ENCODE assay signal across 9 cellular contexts in the genomic region with DNA sequence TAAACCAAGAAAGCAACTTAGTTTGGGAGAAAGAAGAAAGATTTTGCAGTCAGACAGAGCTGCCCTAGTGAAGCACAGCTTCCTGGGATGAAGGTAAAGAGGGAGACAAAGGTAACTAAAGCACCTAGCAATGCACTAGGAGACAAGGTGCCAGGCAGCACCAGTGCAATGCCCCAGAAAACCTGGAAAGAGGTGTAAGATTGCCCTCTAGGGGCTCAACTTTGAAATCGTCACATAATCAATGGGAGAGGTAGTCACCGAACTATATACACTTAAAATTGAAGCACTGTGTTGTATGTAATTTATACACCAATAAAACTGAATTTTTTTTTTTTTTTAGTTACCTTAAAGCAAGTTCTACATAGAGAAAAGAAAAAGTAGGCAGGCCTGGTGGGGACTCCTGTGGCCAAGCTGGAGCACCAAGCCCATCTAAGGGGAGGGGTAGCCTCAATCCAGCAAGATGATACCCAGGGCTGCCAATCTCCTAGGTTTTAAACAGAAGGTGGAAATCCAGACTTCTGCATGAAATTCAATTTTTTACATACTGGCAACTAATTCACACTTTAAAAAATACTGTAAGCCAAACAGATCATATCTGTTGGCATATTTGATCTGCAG.
DNase-seq lines count a peak whose midpoint lies in the region; TF ChIP-seq lines count a peak whose summit lies in the region.
"Had no signal": no experiment of that assay in that cellular context is flagged by ENCODE, and none has a peak within 500 bp of the region (broad histone marks: within the 10 kb centered on the region; RNA-seq: fewer than 3 reads in every experiment).

No MANE protein-coding gene starts in this region.

- DNase-seq in NCI-H1436 (lab: John Stamatoyannopoulos, UW), result peak; percentile 47
- no peak for DNase-seq in NCI-H1436 treated with DMSO at 0.1 percent for 48 hours (lab: John Stamatoyannopoulos, UW)
- peak; percentile 36 for DNase-seq in NCI-H1105 treated with DMSO at 0.1 percent for 48 hours (lab: John Stamatoyannopoulos, UW)
- peak; percentile 57 for DNase-seq in inferior parietal cortex (ENCODE audit: extremely low spot score)
- no peak for DNase-seq in UCSD-AML1 (lab: John Stamatoyannopoulos, UW; ENCODE audit: unreplicated experiment)
- no peak for DNase-seq in NOMO-1 (lab: John Stamatoyannopoulos, UW; ENCODE audit: unreplicated experiment in 2 of 2)
- no peak for DNase-seq in midbrain (lab: John Stamatoyannopoulos, UW)

- TF ChIP-seq CTCF in WI38 (IDR thresholded peaks at IDR 0.05; ENCODE audit: low read depth, low read length), result peak; percentile 26

- H3K4me3 ChIP-seq in WI38 (ENCODE audit: low read depth, low read length), result no peak overlapping the region
- H3K4me3 ChIP-seq: BLaER1 treated with 17β-estradiol and CSF1 and Interleukin-3, amounts not matched to agents 10 nM and 100 nM had no signal

Comparison
In these comparisons a context has a peak if more than half of its experiments do, and no peak if none do; other contexts are left out.
1. DNase-seq: peak in NCI-H1436 (single experiment), NCI-H1105 treated with DMSO at 0.1 percent for 48 hours (single experiment) and inferior parietal cortex (single experiment); none in NCI-H1436 treated with DMSO at 0.1 percent for 48 hours (single experiment), UCSD-AML1 (single experiment), NOMO-1 (0 of 2) and midbrain (single experiment).